1 cellular context compared by ENCODE assay signal in genomic region chr5:55363861-55364260, GRCh38.
TF ChIP-seq lines count a peak whose summit lies in the region.

No MANE protein-coding gene starts in this region.

TF ChIP-seq in GM12878, 131 proteins besides CTCF, POLR2A, EP300 and RAD21:
- TF ChIP-seq LARP7 (IDR thresholded peaks at IDR 0.05): no peak
- TF ChIP-seq SREBF2 (IDR thresholded peaks at IDR 0.05; ENCODE audit: low read length): no peak
- no peak for TF ChIP-seq HCFC1 (IDR thresholded peaks at IDR 0.05; ENCODE audit: low read length)
- no peak for TF ChIP-seq FOS (IDR thresholded peaks at IDR 0.05; ENCODE audit: borderline replicate concordance, extremely low read depth, insufficient read length)
- no peak for TF ChIP-seq BCL3 (IDR thresholded peaks at IDR 0.05; ENCODE audit: borderline replicate concordance, insufficient read depth, low read depth, low read length, poor library complexity, severe bottlenecking)
- TF ChIP-seq KLF5 (IDR thresholded peaks at IDR 0.05; ENCODE audit: partially characterized antibody): no peak
- no peak for TF ChIP-seq RBBP5 (conservative IDR thresholded peaks at IDR 0.05)
- no peak for TF ChIP-seq SPI1 (IDR thresholded peaks at IDR 0.05; ENCODE audit: borderline replicate concordance, insufficient read depth, low read depth, low read length)
- TF ChIP-seq SMAD1 (IDR thresholded peaks at IDR 0.05; ENCODE audit: low read depth, partially characterized antibody): no peak
- TF ChIP-seq RELA (IDR thresholded peaks at IDR 0.05; ENCODE audit: borderline replicate concordance, partially characterized antibody): no peak
- TF ChIP-seq BACH1 (IDR thresholded peaks at IDR 0.05; ENCODE audit: borderline replicate concordance): no peak
- TF ChIP-seq ZNF687 (IDR thresholded peaks at IDR 0.05): no peak
- no peak for TF ChIP-seq HDAC2 (IDR thresholded peaks at IDR 0.05)
- TF ChIP-seq, protein P1, sequence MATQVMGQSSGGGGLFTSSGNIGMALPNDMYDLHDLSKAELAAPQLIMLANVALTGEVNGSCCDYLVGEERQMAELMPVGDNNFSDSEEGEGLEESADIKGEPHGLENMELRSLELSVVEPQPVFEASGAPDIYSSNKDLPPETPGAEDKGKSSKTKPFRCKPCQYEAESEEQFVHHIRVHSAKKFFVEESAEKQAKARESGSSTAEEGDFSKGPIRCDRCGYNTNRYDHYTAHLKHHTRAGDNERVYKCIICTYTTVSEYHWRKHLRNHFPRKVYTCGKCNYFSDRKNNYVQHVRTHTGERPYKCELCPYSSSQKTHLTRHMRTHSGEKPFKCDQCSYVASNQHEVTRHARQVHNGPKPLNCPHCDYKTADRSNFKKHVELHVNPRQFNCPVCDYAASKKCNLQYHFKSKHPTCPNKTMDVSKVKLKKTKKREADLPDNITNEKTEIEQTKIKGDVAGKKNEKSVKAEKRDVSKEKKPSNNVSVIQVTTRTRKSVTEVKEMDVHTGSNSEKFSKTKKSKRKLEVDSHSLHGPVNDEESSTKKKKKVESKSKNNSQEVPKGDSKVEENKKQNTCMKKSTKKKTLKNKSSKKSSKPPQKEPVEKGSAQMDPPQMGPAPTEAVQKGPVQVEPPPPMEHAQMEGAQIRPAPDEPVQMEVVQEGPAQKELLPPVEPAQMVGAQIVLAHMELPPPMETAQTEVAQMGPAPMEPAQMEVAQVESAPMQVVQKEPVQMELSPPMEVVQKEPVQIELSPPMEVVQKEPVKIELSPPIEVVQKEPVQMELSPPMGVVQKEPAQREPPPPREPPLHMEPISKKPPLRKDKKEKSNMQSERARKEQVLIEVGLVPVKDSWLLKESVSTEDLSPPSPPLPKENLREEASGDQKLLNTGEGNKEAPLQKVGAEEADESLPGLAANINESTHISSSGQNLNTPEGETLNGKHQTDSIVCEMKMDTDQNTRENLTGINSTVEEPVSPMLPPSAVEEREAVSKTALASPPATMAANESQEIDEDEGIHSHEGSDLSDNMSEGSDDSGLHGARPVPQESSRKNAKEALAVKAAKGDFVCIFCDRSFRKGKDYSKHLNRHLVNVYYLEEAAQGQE (IDR thresholded peaks at IDR 0.05; ENCODE audit: low read depth, low read length): no peak
- no peak for TF ChIP-seq NFIC (IDR thresholded peaks at IDR 0.05; ENCODE audit: low read depth, low read length)
- TF ChIP-seq CREB1 (IDR thresholded peaks at IDR 0.05; ENCODE audit: low read depth): no peak
- TF ChIP-seq, protein P2, sequence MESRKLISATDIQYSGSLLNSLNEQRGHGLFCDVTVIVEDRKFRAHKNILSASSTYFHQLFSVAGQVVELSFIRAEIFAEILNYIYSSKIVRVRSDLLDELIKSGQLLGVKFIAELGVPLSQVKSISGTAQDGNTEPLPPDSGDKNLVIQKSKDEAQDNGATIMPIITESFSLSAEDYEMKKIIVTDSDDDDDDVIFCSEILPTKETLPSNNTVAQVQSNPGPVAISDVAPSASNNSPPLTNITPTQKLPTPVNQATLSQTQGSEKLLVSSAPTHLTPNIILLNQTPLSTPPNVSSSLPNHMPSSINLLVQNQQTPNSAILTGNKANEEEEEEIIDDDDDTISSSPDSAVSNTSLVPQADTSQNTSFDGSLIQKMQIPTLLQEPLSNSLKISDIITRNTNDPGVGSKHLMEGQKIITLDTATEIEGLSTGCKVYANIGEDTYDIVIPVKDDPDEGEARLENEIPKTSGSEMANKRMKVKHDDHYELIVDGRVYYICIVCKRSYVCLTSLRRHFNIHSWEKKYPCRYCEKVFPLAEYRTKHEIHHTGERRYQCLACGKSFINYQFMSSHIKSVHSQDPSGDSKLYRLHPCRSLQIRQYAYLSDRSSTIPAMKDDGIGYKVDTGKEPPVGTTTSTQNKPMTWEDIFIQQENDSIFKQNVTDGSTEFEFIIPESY (IDR thresholded peaks at IDR 0.05): no peak
